Comparison of ENCODE assay signal across 14 cellular contexts in genomic region chr19:32708457-32708856, GRCh38. TPM values are rescaled to one million over a fixed set of nuclear protein-coding genes. Genes with fewer than 3 reads are reported as not detected.
A peak's percentile ranks its signal among the peaks of the same experiment; 100 is the strongest.
DNase-seq lines count a peak whose midpoint lies in the region; ATAC-seq and TF ChIP-seq lines count a peak whose summit lies in the region.
"Had no signal": no experiment of that assay in that cellular context is flagged by ENCODE, and none has a peak within 500 bp of the region (broad histone marks: within the 10 kb centered on the region; RNA-seq: fewer than 3 reads in every experiment).

No MANE protein-coding gene starts in this region.

- H3K27me3 Mint-ChIP-seq in Calu3 (ENCODE audit: unreplicated experiment): no peaks in the 10 kb centered on the region
- no peaks in the 10 kb centered on the region for H3K27me3 Mint-ChIP-seq in activated naive CD8-positive, alpha-beta T cell treated with anti-CD3 and anti-CD28 coated beads, Interleukin-2, amount 10 ng/mL, durations not matched to agents 7 days and 5 days

- peak; percentile 85 for ATAC-seq in activated naive CD8-positive, alpha-beta T cell treated with anti-CD3 and anti-CD28 coated beads, Interleukin-2, amount 10 ng/mL, durations not matched to agents 7 days and 5 days (ENCODE audit: low read depth)
- no peak for ATAC-seq in Right ventricle myocardium inferior
- ATAC-seq in GM18498 (IDR thresholded peaks at IDR 0.05; ENCODE audit: unreplicated experiment): no peak
- ATAC-seq in GM19023 (IDR thresholded peaks at IDR 0.05; ENCODE audit: unreplicated experiment): no peak

- peaks cover 38% of the 10 kb centered on the region for H3K36me3 Mint-ChIP-seq in Calu3 (ENCODE audit: insufficient read depth, unreplicated experiment)
- H3K36me3 Mint-ChIP-seq in activated naive CD8-positive, alpha-beta T cell treated with anti-CD3 and anti-CD28 coated beads, Interleukin-2, amount 10 ng/mL, durations not matched to agents 7 days and 5 days: peaks cover 53% of the 10 kb centered on the region

- DNase-seq in Calu3: no peak
- peak; percentile 11 for DNase-seq in activated CD4-positive, alpha-beta T cell treated with anti-CD3 and anti-CD28 coated beads, Interleukin-2, amount 50 U/mL, for 1 hour
- DNase-seq in activated naive CD8-positive, alpha-beta T cell treated with anti-CD3 and anti-CD28 coated beads, Interleukin-2, amount 10 ng/mL, durations not matched to agents 7 days and 5 days: no peak
- peak; percentile 48 for DNase-seq in stimulated activated CD4-positive, alpha-beta T cell treated with anti-CD3 and anti-CD28 coated beads, Interleukin-15, amount 100 ng/mL, for 24 hours
- DNase-seq in Right ventricle myocardium inferior (ENCODE audit: missing footprints): no peak
- DNase-seq in anterior cingulate cortex (lab: John Stamatoyannopoulos, UW): no peak
- DNase-seq: BE2C, MM.1S, NCI-H345, PC-9, posterior cingulate gyrus had no signal

- peak overlapping the region; percentile 37 for H3K27ac Mint-ChIP-seq in Calu3 (ENCODE audit: unreplicated experiment)
- peak overlapping the region; percentile 64 for H3K27ac Mint-ChIP-seq in activated naive CD8-positive, alpha-beta T cell treated with anti-CD3 and anti-CD28 coated beads, Interleukin-2, amount 10 ng/mL, durations not matched to agents 7 days and 5 days
- H3K27ac Mint-ChIP-seq: mesothelial cell of epicardium had no signal

- no peak for TF ChIP-seq CTCF in Calu3 (IDR thresholded peaks at IDR 0.05; ENCODE audit: unreplicated experiment)

- CTCF ChIA-PET in Calu3 (lab: Charles Lee): interaction anchor here (0.7 kb wide), 2 partner anchors 10 to 41 kb away, joined by 3 to 5 read pairs; no protein-coding TSS in a partner anchor

- intact Hi-C loops in Calu3 (cut with micrococcal nuclease; ENCODE audit: unreplicated experiment) (no loop called here), Right ventricle myocardium inferior (cut with DNase I) (no loop called here)

- H3K9me3 Mint-ChIP-seq in Calu3 (ENCODE audit: low read depth, unreplicated experiment): peaks cover 3% of the 10 kb centered on the region
- H3K9me3 Mint-ChIP-seq in activated naive CD8-positive, alpha-beta T cell treated with anti-CD3 and anti-CD28 coated beads, Interleukin-2, amount 10 ng/mL, durations not matched to agents 7 days and 5 days: peaks cover 5% of the 10 kb centered on the region

- BruUV-seq in Calu3 (replicated peaks; lab: Mats Ljungman, UMichigan): no TSS peak

- POLR2A ChIA-PET in activated naive CD8-positive, alpha-beta T cell treated with anti-CD3 and anti-CD28 coated beads, Interleukin-2, amount 10 ng/mL, durations not matched to agents 7 days and 5 days (lab: Charles Lee): interaction anchor here (0.7 kb wide), 1 partner anchor 34 kb away, joined by 4 read pairs; the partner anchor contains the start of gene ANKRD27

- no peaks in the 10 kb centered on the region for H3K4me1 Mint-ChIP-seq in Calu3 (ENCODE audit: low read depth, unreplicated experiment)
- peaks cover 8% of the 10 kb centered on the region for H3K4me1 Mint-ChIP-seq in activated naive CD8-positive, alpha-beta T cell treated with anti-CD3 and anti-CD28 coated beads, Interleukin-2, amount 10 ng/mL, durations not matched to agents 7 days and 5 days
- H3K4me1 Mint-ChIP-seq: mesothelial cell of epicardium had no signal

- H3K4me3 Mint-ChIP-seq in Calu3 (ENCODE audit: low read depth, unreplicated experiment): no peak overlapping the region
- no peak overlapping the region for H3K4me3 Mint-ChIP-seq in activated naive CD8-positive, alpha-beta T cell treated with anti-CD3 and anti-CD28 coated beads, Interleukin-2, amount 10 ng/mL, durations not matched to agents 7 days and 5 days
- H3K4me3 Mint-ChIP-seq: mesothelial cell of epicardium had no signal

RNA-seq across cellular contexts. Expression of gene TDRD12, which starts 11.1 kb away (rescaled TPM):
- total RNA-seq in Calu3 (2022) (0.17 and 0.33 TPM in 2 replicates), Right ventricle myocardium inferior (not detected)
- under 1 TPM; 0.26 to 0.42 TPM for total RNA-seq in activated naive CD8-positive, alpha-beta T cell treated with anti-CD3 and anti-CD28 coated beads, Interleukin-2, amount 10 ng/mL, durations not matched to agents 7 days and 5 days

RNA-seq across cellular contexts. Expression of gene NUDT19, which starts 16.8 kb away (rescaled TPM):
- total RNA-seq in Calu3 (2022) (20.3 and 21.1 TPM in 2 replicates), Right ventricle myocardium inferior (23.8 TPM)
- total RNA-seq in activated naive CD8-positive, alpha-beta T cell treated with anti-CD3 and anti-CD28 coated beads, Interleukin-2, amount 10 ng/mL, durations not matched to agents 7 days and 5 days: 10 to 100 TPM; 15.2 to 15.4 TPM

RNA-seq across cellular contexts. Expression of gene RGS9BP, which starts 32.8 kb away (rescaled TPM):
- total RNA-seq in Calu3 (2022) (0.28 and 0.71 TPM in 2 replicates), Right ventricle myocardium inferior (12.5 TPM)
- total RNA-seq in activated naive CD8-positive, alpha-beta T cell treated with anti-CD3 and anti-CD28 coated beads, Interleukin-2, amount 10 ng/mL, durations not matched to agents 7 days and 5 days: under 1 TPM; 0.47 to 0.79 TPM

RNA-seq across cellular contexts. Expression of gene ANKRD27, which starts 33.5 kb away (rescaled TPM):
- total RNA-seq in Calu3 (2022) (40.8 and 41.2 TPM in 2 replicates), Right ventricle myocardium inferior (25.9 TPM)
- 10 to 100 TPM; 43.4 to 48.8 TPM for total RNA-seq in activated naive CD8-positive, alpha-beta T cell treated with anti-CD3 and anti-CD28 coated beads, Interleukin-2, amount 10 ng/mL, durations not matched to agents 7 days and 5 days

Comparison
In these comparisons a context has a peak if more than half of its experiments do, and no peak if none do; other contexts are left out.
1. DNase-seq: peak in activated CD4-positive, alpha-beta T cell treated with anti-CD3 and anti-CD28 coated beads, Interleukin-2, amount 50 U/mL, for 1 hour (single experiment) and stimulated activated CD4-positive, alpha-beta T cell treated with anti-CD3 and anti-CD28 coated beads, Interleukin-15, amount 100 ng/mL, for 24 hours (single experiment); none in Calu3 (single experiment), activated naive CD8-positive, alpha-beta T cell treated with anti-CD3 and anti-CD28 coated beads, Interleukin-2, amount 10 ng/mL, durations not matched to agents 7 days and 5 days (single experiment), Right ventricle myocardium inferior (single experiment) and anterior cingulate cortex (0 of 58).